ENCODE assay signal across 8 cellular contexts in the genomic region with DNA sequence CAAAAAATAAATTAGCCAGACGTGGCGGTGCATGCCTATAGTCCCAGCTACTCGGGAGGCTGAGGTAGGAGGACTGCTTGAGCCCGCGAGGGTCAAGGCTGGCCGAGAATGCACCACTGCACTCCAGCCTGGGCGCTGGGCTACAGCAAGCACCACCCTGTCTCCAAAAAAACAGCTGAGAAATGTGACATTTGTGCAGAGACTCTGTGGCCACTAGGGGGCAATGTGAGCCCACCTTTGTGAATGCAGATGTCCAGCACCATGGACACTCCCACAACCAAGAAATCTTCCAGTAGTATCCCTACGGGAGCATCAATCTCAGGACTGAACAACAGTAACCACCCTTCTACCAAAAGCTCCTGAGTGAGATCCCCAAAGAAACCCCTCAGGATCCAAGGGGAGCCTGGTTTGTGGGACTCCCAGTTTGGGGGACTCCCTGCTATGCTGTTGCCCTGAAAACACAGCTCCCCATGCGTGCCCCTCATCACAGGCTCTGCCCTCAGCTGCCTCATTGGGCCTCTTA. TPM values are rescaled to one million over a fixed set of nuclear protein-coding genes. Genes with fewer than 3 reads are reported as not detected.
DNase-seq lines count a peak whose midpoint lies in the region; ATAC-seq and TF ChIP-seq lines count a peak whose summit lies in the region.

No MANE protein-coding gene starts in this region.

- peaks cover 12% of the 10 kb centered on the region for H3K4me1 Mint-ChIP-seq in nephron
- H3K4me1 Mint-ChIP-seq in stimulated activated memory B cell treated with anti-CD40 and anti-IgM and Interleukin-4, amounts not matched to agents 10 μg/mL and 1 μg/mL and 100 μg/mL, for 72 hours: peaks cover 24% of the 10 kb centered on the region

- H3K4me3 Mint-ChIP-seq in nephron: no peak overlapping the region
- no peak overlapping the region for H3K4me3 Mint-ChIP-seq in stimulated activated memory B cell treated with anti-CD40 and anti-IgM and Interleukin-4, amounts not matched to agents 10 μg/mL and 1 μg/mL and 100 μg/mL, for 72 hours

- no peaks in the 10 kb centered on the region for H3K36me3 ChIP-seq in PC-9 (ENCODE audit: low read depth)

- ATAC-seq in stimulated activated memory B cell treated with anti-CD40 and anti-IgM and Interleukin-4, amounts not matched to agents 10 μg/mL and 1 μg/mL and 100 μg/mL, for 72 hours: peak; percentile 79
- ATAC-seq in GM18858 (IDR thresholded peaks at IDR 0.05; ENCODE audit: unreplicated experiment): no peak

- no peak overlapping the region for H3K4me2 ChIP-seq in PC-9

- H3K27ac Mint-ChIP-seq in nephron: no peak overlapping the region
- no peak overlapping the region for H3K27ac Mint-ChIP-seq in stimulated activated memory B cell treated with anti-CD40 and anti-IgM and Interleukin-4, amounts not matched to agents 10 μg/mL and 1 μg/mL and 100 μg/mL, for 72 hours

- BruUV-seq in PC-9 (replicated peaks; lab: Mats Ljungman, UMichigan): no TSS peak

- no peaks in the 10 kb centered on the region for H4K20me1 ChIP-seq in PC-9 (ENCODE audit: insufficient read depth)

- in situ Hi-C loops in GM13976 (cut with MboI; ENCODE audit: low sequenced_read_pairs, unreplicated experiment): loop anchor here (10.0 kb wide), 2 partner anchors 76 to 314 kb away; no protein-coding TSS in a partner anchor

- DNase-seq in GM13976 (ENCODE audit: low spot score): peak; percentile 83
- peak; percentile 36 for DNase-seq in LNCaP clone FGC (ENCODE audit: low read depth)
- peak; percentile 59 to 82 for DNase-seq in PC-9
- DNase-seq in activated T-cell treated with anti-CD3 and anti-CD28 coated beads for 48 hours (ENCODE audit: low read depth): peak; percentile 69
- peak; percentile 62 for DNase-seq in fibroblast of gingiva (ENCODE audit: low read depth)

- H3K27ac ChIP-seq in PC-9: no peak overlapping the region

- H2AFZ ChIP-seq in PC-9: no peak overlapping the region

- H3K9me3 Mint-ChIP-seq in nephron: peaks cover 3% of the 10 kb centered on the region
- no peaks in the 10 kb centered on the region for H3K9me3 Mint-ChIP-seq in stimulated activated memory B cell treated with anti-CD40 and anti-IgM and Interleukin-4, amounts not matched to agents 10 μg/mL and 1 μg/mL and 100 μg/mL, for 72 hours

- H3K27me3 ChIP-seq in PC-9 (ENCODE audit: insufficient read depth, low read depth): no peaks in the 10 kb centered on the region

- POLR2A ChIA-PET in PC-9 (lab: Charles Lee; ENCODE audit: unreplicated experiment): interaction anchor here (0.6 kb wide), 1 partner anchor 387 kb away, joined by 6 read pairs; no protein-coding TSS in a partner anchor

- peaks cover 37% of the 10 kb centered on the region for H3K36me3 Mint-ChIP-seq in nephron (ENCODE audit: low read depth)
- no peaks in the 10 kb centered on the region for H3K36me3 Mint-ChIP-seq in stimulated activated memory B cell treated with anti-CD40 and anti-IgM and Interleukin-4, amounts not matched to agents 10 μg/mL and 1 μg/mL and 100 μg/mL, for 72 hours

- TF ChIP-seq CTCF in GM13976 (IDR thresholded peaks at IDR 0.05; ENCODE audit: borderline replicate concordance, control extremely low read depth, extremely low read depth, insufficient read depth, missing control alignments) (peak; percentile 86), LNCaP clone FGC (IDR thresholded peaks at IDR 0.05; ENCODE audit: control insufficient read depth, extremely low read depth, insufficient read depth) (peak; percentile 91), PC-9 (conservative IDR thresholded peaks at IDR 0.05) (peak; percentile 93), nephron (IDR thresholded peaks at IDR 0.05; ENCODE audit: unreplicated experiment in 3 of 3) (peak; percentile 85 to 90 (median 89))

- no peaks in the 10 kb centered on the region; the same call in 1 of the 2 replicates for H3F3A ChIP-seq in PC-9 (ENCODE audit: insufficient read depth, low read depth)

- peaks cover 3% of the 10 kb centered on the region for H3K4me1 ChIP-seq in PC-9 (replicated peaks; ENCODE audit: insufficient read depth)

- intact Hi-C loops in PC-9 (cut with micrococcal nuclease; ENCODE audit: unreplicated experiment): loop anchor here (1.0 to 5.0 kb wide), 7 partner anchors 53 to 792 kb away; no protein-coding TSS in a partner anchor

- no peak overlapping the region for H3K4me3 ChIP-seq in LNCaP clone FGC (ENCODE audit: low read depth, low read length)
- H3K4me3 ChIP-seq in PC-9: no peak overlapping the region

- no peaks in the 10 kb centered on the region for H3K79me2 ChIP-seq in PC-9 (ENCODE audit: low read depth)

- CTCF ChIA-PET in PC-9 (lab: Charles Lee): interaction anchor here (0.5 to 2.5 kb wide), 14 partner anchors 10 to 853 kb away, joined by 3 to 14 read pairs (median 4); partner anchors contain the start of gene STRIP2

- no peaks in the 10 kb centered on the region for H3K9me2 ChIP-seq in PC-9 (ENCODE audit: insufficient read depth)

- no peaks in the 10 kb centered on the region for H3K9me3 ChIP-seq in PC-9 (ENCODE audit: insufficient read depth, low read depth)

- no peaks in the 10 kb centered on the region for H3K27me3 Mint-ChIP-seq in nephron (ENCODE audit: low read depth)
- H3K27me3 Mint-ChIP-seq in stimulated activated memory B cell treated with anti-CD40 and anti-IgM and Interleukin-4, amounts not matched to agents 10 μg/mL and 1 μg/mL and 100 μg/mL, for 72 hours: no peaks in the 10 kb centered on the region

RNA-seq across cellular contexts. Expression of gene AHCYL2, which starts 6.3 kb away (rescaled TPM):
- total RNA-seq in PC-9 (2021): 15.7 and 16.2 TPM in 2 replicates

RNA-seq across cellular contexts. Expression of gene SMO, which starts 30.1 kb away (rescaled TPM):
- 1.2 and 1.9 TPM in 2 replicates for total RNA-seq in PC-9 (2021)
